Comparison of ENCODE assay signal across 1 cellular context in genomic region chr5:63180190-63180589, GRCh38.
TF ChIP-seq lines count a peak whose summit lies in the region.

No MANE protein-coding gene starts in this region.

TF ChIP-seq in HEK293, 187 proteins besides CTCF, POLR2A, EP300 and RAD21 (continued from another document):
- TF ChIP-seq ZBTB11 (tag by site-specific recombination; conservative IDR thresholded peaks at IDR 0.05; ENCODE audit: low read depth) (peak; percentile 67), ZNF654 (tag by site-specific recombination; IDR thresholded peaks at IDR 0.05; ENCODE audit: low read depth) (peak; percentile 17; the same call in 1 of the 2 replicates), ZNF623 (tag by site-specific recombination; IDR thresholded peaks at IDR 0.05) (peak; percentile 40; the same call in 1 of the 2 replicates), ZNF426 (tag by site-specific recombination; IDR thresholded peaks at IDR 0.05) (peak; percentile 67), ZNF558 (tag by site-specific recombination; IDR thresholded peaks at IDR 0.05) (0 out of 2 replicates have a peak, but pooled peaks have one; percentile 30), ZNF555 (tag by site-specific recombination; conservative IDR thresholded peaks at IDR 0.05) (peak; percentile 68)
